8 cellular contexts compared by ENCODE assay signal in genomic region chr1:229559336-229559801, GRCh38. TPM values are rescaled to one million over a fixed set of nuclear protein-coding genes. Genes with fewer than 3 reads are reported as not detected.
DNase-seq lines count a peak whose midpoint lies in the region; ATAC-seq and TF ChIP-seq lines count a peak whose summit lies in the region.
"Not testable (repeated sequence)": the region's sequence is repeated elsewhere in the genome, so short reads cannot be mapped to it uniquely, and the experiment has no call there.

No MANE protein-coding gene starts in this region.

- WGBS in urinary bladder: 37% methylated on average over 20 of the region's 20 CpGs

- DNase-seq in NCI-H82 (lab: John Stamatoyannopoulos, UW): peak; percentile 32
- peak; percentile 23 for DNase-seq in activated CD4-positive, alpha-beta memory T cell treated with anti-CD3 and anti-CD28 coated beads for 36 hours
- not testable (repeated sequence) for DNase-seq in fibroblast of villous mesenchyme (ENCODE audit: low read depth); lower lobe of right lung

- not testable (repeated sequence) for TF ChIP-seq CTCF in GM12875 (IDR thresholded peaks at IDR 0.05; ENCODE audit: borderline replicate concordance, insufficient read depth, low read depth, low read length); brain (conservative IDR thresholded peaks at IDR 0.05); fibroblast of villous mesenchyme (IDR thresholded peaks at IDR 0.05; ENCODE audit: insufficient read depth, low read depth, low read length); lower lobe of right lung (IDR thresholded peaks at IDR 0.05)

- peak overlapping the region; percentile 76 for H3K4me3 ChIP-seq in GM12875 (ENCODE audit: low read depth, low read length)
- H3K4me3 ChIP-seq in fibroblast of villous mesenchyme (ENCODE audit: low read depth, low read length): peak overlapping the region; percentile 79
- H3K4me3 ChIP-seq in lower lobe of right lung: peak overlapping the region; percentile 85
- H3K4me3 ChIP-seq in rectal smooth muscle tissue (ENCODE audit: low read length): peak overlapping the region; percentile 69
- peak overlapping the region; percentile 94 for H3K4me3 ChIP-seq in urinary bladder (ENCODE audit: low read depth, low read length)

- not testable (repeated sequence) for H3K9me3 Mint-ChIP-seq in activated CD4-positive, alpha-beta memory T cell treated with anti-CD3 and anti-CD28 coated beads for 36 hours; brain

- H3K27ac ChIP-seq in lower lobe of right lung (peak overlapping the region; percentile 88), rectal smooth muscle tissue (ENCODE audit: low read depth, low read length) (peak overlapping the region; percentile 83)
- H3K27ac ChIP-seq in urinary bladder (ENCODE audit: low read depth): not testable (repeated sequence)

- not testable (repeated sequence) for H3K27me3 Mint-ChIP-seq in activated CD4-positive, alpha-beta memory T cell treated with anti-CD3 and anti-CD28 coated beads for 36 hours; brain

- H3K36me3 ChIP-seq in lower lobe of right lung; rectal smooth muscle tissue (ENCODE audit: control insufficient read depth, insufficient read depth, low read length); urinary bladder (ENCODE audit: insufficient read depth): not testable (repeated sequence)

- H3K9me3 ChIP-seq in lower lobe of right lung: not testable (repeated sequence)

- H3K4me1 ChIP-seq in lower lobe of right lung: peaks cover 39% of the 10 kb centered on the region
- peaks cover 16% of the 10 kb centered on the region for H3K4me1 ChIP-seq in rectal smooth muscle tissue (ENCODE audit: control insufficient read depth, insufficient read depth, low read length)
- not testable (repeated sequence) for H3K4me1 ChIP-seq in urinary bladder (ENCODE audit: insufficient read depth)

- POLR2A ChIA-PET in activated CD4-positive, alpha-beta memory T cell treated with anti-CD3 and anti-CD28 coated beads for 36 hours (lab: Charles Lee): interaction anchor here (0.6 to 3.6 kb wide), 6 partner anchors 22 to 119 kb away, joined by 3 to 17 read pairs (median 6); partner anchors contain the start of genes NUP133, TAF5L and URB2

- CTCF ChIA-PET in activated CD4-positive, alpha-beta memory T cell treated with anti-CD3 and anti-CD28 coated beads for 36 hours (lab: Charles Lee): interaction anchor here (0.7 to 1.5 kb wide), 11 partner anchors 29 to 304 kb away, joined by 3 to 16 read pairs (median 4); partner anchors contain the start of genes CCSAP, NUP133, TAF5L and URB2

- not testable (repeated sequence) for ATAC-seq in lower lobe of right lung

- H3K36me3 Mint-ChIP-seq in activated CD4-positive, alpha-beta memory T cell treated with anti-CD3 and anti-CD28 coated beads for 36 hours; brain: not testable (repeated sequence)

- H3K4me1 Mint-ChIP-seq in activated CD4-positive, alpha-beta memory T cell treated with anti-CD3 and anti-CD28 coated beads for 36 hours (ENCODE audit: low read depth): peaks cover 33% of the 10 kb centered on the region
- peaks cover 52% of the 10 kb centered on the region for H3K4me1 Mint-ChIP-seq in brain

- not testable (repeated sequence) for H3K9ac ChIP-seq in rectal smooth muscle tissue (ENCODE audit: low read length)

- peak overlapping the region; percentile 85 for H3K27ac Mint-ChIP-seq in activated CD4-positive, alpha-beta memory T cell treated with anti-CD3 and anti-CD28 coated beads for 36 hours
- H3K27ac Mint-ChIP-seq in brain: peak overlapping the region; percentile 58 to 93 (median 87)

- intact Hi-C loops in activated CD4-positive, alpha-beta memory T cell treated with anti-CD3 and anti-CD28 coated beads for 36 hours (cut with micrococcal nuclease): loop anchor here (1.0 to 5.0 kb wide), 7 partner anchors 51 to 747 kb away; partner anchors contain the start of genes CCSAP, NUP133, RAB4A and TAF5L
- intact Hi-C loops in lower lobe of right lung (cut with DNase I): not testable (repeated sequence)

- H3K27me3 ChIP-seq in lower lobe of right lung (ENCODE audit: low read depth); rectal smooth muscle tissue (ENCODE audit: control insufficient read depth, insufficient read depth, low read length): not testable (repeated sequence)

- peak overlapping the region; percentile 91 for H3K4me3 Mint-ChIP-seq in activated CD4-positive, alpha-beta memory T cell treated with anti-CD3 and anti-CD28 coated beads for 36 hours
- H3K4me3 Mint-ChIP-seq in brain: peak overlapping the region; percentile 84 to 96 (median 94)

RNA-seq across cellular contexts. Expression of gene ABCB10, which starts 0.9 kb away (rescaled TPM):
- total RNA-seq in activated CD4-positive, alpha-beta memory T cell treated with anti-CD3 and anti-CD28 coated beads for 36 hours: 10 to 100 TPM; 30.8 to 31.0 TPM
- polyA plus RNA-seq in brain (ENCODE audit: insufficient read depth, low read depth, low replicate concordance) (2.9 TPM), urinary bladder (11.1 TPM)
- total RNA-seq in fibroblast of villous mesenchyme (17.4 and 18.1 TPM in 2 replicates), lower lobe of right lung (17.8 TPM), urinary bladder (28.0 TPM)

RNA-seq across cellular contexts. Expression of gene NUP133, which starts 51.2 kb away (rescaled TPM):
- total RNA-seq in activated CD4-positive, alpha-beta memory T cell treated with anti-CD3 and anti-CD28 coated beads for 36 hours: 10 to 100 TPM; 54.1 to 57.0 TPM
- polyA plus RNA-seq in brain (ENCODE audit: insufficient read depth, low read depth, low replicate concordance): 33.2 TPM
- 34.5 and 39.7 TPM in 2 replicates for total RNA-seq in fibroblast of villous mesenchyme
- 32.6 TPM for total RNA-seq in lower lobe of right lung
- 50.2 TPM for total RNA-seq in urinary bladder
- polyA plus RNA-seq in urinary bladder: 18.5 TPM
